16 cellular contexts compared by ENCODE assay signal in the genomic region with DNA sequence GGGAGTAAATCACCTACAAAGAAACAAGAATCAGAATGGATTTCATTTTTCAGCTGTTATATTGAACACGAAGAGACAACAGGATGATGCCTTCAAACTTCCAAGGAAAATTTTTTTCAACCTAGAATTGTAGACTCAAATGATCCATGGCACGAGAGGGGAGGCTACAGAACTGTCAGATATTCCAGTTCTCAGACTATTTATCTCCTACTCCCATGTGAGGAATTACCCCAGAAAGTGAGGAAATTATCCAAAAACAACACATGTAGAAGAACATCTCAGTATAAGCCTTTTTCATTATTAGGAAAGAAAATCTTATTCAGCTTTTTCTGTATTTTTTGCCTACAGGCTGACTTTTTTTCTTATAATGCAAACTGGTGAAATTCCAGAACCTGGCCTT. TPM values are rescaled to one million over a fixed set of nuclear protein-coding genes. Genes with fewer than 3 reads are reported as not detected.
DNase-seq lines count a peak whose midpoint lies in the region; TF ChIP-seq lines count a peak whose summit lies in the region.
"Had no signal": no experiment of that assay in that cellular context is flagged by ENCODE, and none has a peak within 500 bp of the region (broad histone marks: within the 10 kb centered on the region; RNA-seq: fewer than 3 reads in every experiment).

No MANE protein-coding gene starts in this region.

- H3K4me1 ChIP-seq in OCI-LY3 (ENCODE audit: low read length) (peaks cover 21% of the 10 kb centered on the region), BE2C (no peaks in the 10 kb centered on the region)

- H3K4me2 ChIP-seq in OCI-LY3 (ENCODE audit: low read length): peak overlapping the region; percentile 81; the same call in 1 of the 2 replicates

- H3K4me3 ChIP-seq in OCI-LY3 (ENCODE audit: low read length): no peak overlapping the region
- H3K4me3 ChIP-seq in BE2C (ENCODE audit: low read depth, low read length): no peak overlapping the region
- H3K4me3 ChIP-seq: K562 had no signal

- no peak overlapping the region for H2AFZ ChIP-seq in OCI-LY3 (ENCODE audit: low read depth, low read length)

- peaks cover 4% of the 10 kb centered on the region for H3K27me3 Mint-ChIP-seq in mesothelial cell of epicardium (ENCODE audit: low read depth)

- no peaks in the 10 kb centered on the region for H3K36me3 ChIP-seq in OCI-LY3 (replicated peaks; ENCODE audit: low read depth, low read length)
- H3K36me3 ChIP-seq in BE2C: no peaks in the 10 kb centered on the region

- no peak for TF ChIP-seq CTCF in OCI-LY3 (IDR thresholded peaks at IDR 0.05; ENCODE audit: low read depth, low read length)
- no peak for TF ChIP-seq CTCF in mesothelial cell of epicardium (IDR thresholded peaks at IDR 0.05; ENCODE audit: unreplicated experiment)
- no peak for TF ChIP-seq CTCF in BE2C (IDR thresholded peaks at IDR 0.05; ENCODE audit: low read depth, low read length)

- no peaks in the 10 kb centered on the region for H4K20me1 ChIP-seq in OCI-LY3 (ENCODE audit: insufficient read depth, low read length)

- H3K27ac Mint-ChIP-seq in mesothelial cell of epicardium: peak overlapping the region; percentile 45
- H3K27ac Mint-ChIP-seq: CD4-positive, alpha-beta T cell; HFFc6 had no signal

- no peaks in the 10 kb centered on the region for H3K36me3 Mint-ChIP-seq in mesothelial cell of epicardium

- H3K27ac ChIP-seq in OCI-LY3 (ENCODE audit: low read length): no peak overlapping the region

- 0 out of 2 replicates have a peak, but pooled peaks cover 4% of the 10 kb centered on the region for H3K27me3 ChIP-seq in OCI-LY3 (ENCODE audit: low read depth, low read length)
- H3K27me3 ChIP-seq in BE2C: peaks cover 13% of the 10 kb centered on the region

- peak; percentile 28 for DNase-seq in CD1c-positive myeloid dendritic cell (ENCODE audit: extremely low spot score)
- DNase-seq in mesothelial cell of epicardium (ENCODE audit: low spot score in 2 of 2, unreplicated experiment in 2 of 2): no peak
- peak; percentile 6 for DNase-seq in stromal cell of bone marrow (ENCODE audit: low read depth)
- no peak for DNase-seq in BE2C
- DNase-seq in SIG-M5 treated with dmso at 0.1 percent for 504 hours (lab: John Stamatoyannopoulos, UW; ENCODE audit: unreplicated experiment): no peak
- no peak for DNase-seq in NOMO-1 treated with DMSO at 0.1 percent for 48 hours (lab: John Stamatoyannopoulos, UW; ENCODE audit: unreplicated experiment)
- DNase-seq: Calu3; CD4-positive, alpha-beta T cell; DMS 273 treated with DMSO at 0.1 percent for 48 hours; HCEC 1CT; HFFc6 had no signal

- H3K9me3 ChIP-seq in OCI-LY3 (ENCODE audit: insufficient read depth, low read length) (no peaks in the 10 kb centered on the region), BE2C (no peaks in the 10 kb centered on the region)

- peaks cover 18% of the 10 kb centered on the region for H3K4me1 Mint-ChIP-seq in mesothelial cell of epicardium

- no peak overlapping the region for H3K9ac ChIP-seq in OCI-LY3 (ENCODE audit: low read length)

- no peaks in the 10 kb centered on the region for H3K9me3 Mint-ChIP-seq in mesothelial cell of epicardium
- H3K9me3 Mint-ChIP-seq: CD4-positive, alpha-beta T cell; HFFc6 had no signal

- H3K79me2 ChIP-seq in OCI-LY3 (ENCODE audit: low read length): no peaks in the 10 kb centered on the region

- H3K4me3 Mint-ChIP-seq in mesothelial cell of epicardium: no peak overlapping the region
- H3K4me3 Mint-ChIP-seq: CD4-positive, alpha-beta T cell; HFFc6 had no signal

RNA-seq across cellular contexts. Expression of a gene that starts 5.5 kb away (rescaled TPM):
- total RNA-seq in mesothelial cell of epicardium: not detected in 3 replicates
- polyA plus RNA-seq in BE2C (2012; ENCODE audit: insufficient read depth, insufficient read length, low read depth): not detected
- total RNA-seq: Calu3, Daoy, H1, HFFc6, K562 had no signal
- polyA plus RNA-seq: BJ, K562 had no signal

RNA-seq across cellular contexts. Expression of a gene that starts 40.1 kb away (rescaled TPM):
- total RNA-seq in mesothelial cell of epicardium: not detected in 3 replicates
- polyA plus RNA-seq in BE2C (2012; ENCODE audit: insufficient read depth, insufficient read length, low read depth): not detected
- total RNA-seq: Calu3, Daoy, H1, HFFc6 had no signal
- polyA plus RNA-seq: BJ, H1 had no signal

RNA-seq across cellular contexts. Expression of a gene that starts 59.0 kb away (rescaled TPM):
- 15.9 to 19.7 TPM (median 16.5 TPM) in 3 replicates for total RNA-seq in mesothelial cell of epicardium
- 1.3 TPM for polyA plus RNA-seq in BE2C (2012; ENCODE audit: insufficient read depth, insufficient read length, low read depth)

Comparison
In these comparisons a context has a peak if more than half of its experiments do, and no peak if none do; other contexts are left out.
1. DNase-seq: peak in CD1c-positive myeloid dendritic cell (single experiment) and stromal cell of bone marrow (single experiment); none in mesothelial cell of epicardium (0 of 2), BE2C (single experiment), SIG-M5 treated with dmso at 0.1 percent for 504 hours (single experiment) and NOMO-1 treated with DMSO at 0.1 percent for 48 hours (single experiment).